Comparison of ENCODE assay signal across 1 cellular context in the genomic region with DNA sequence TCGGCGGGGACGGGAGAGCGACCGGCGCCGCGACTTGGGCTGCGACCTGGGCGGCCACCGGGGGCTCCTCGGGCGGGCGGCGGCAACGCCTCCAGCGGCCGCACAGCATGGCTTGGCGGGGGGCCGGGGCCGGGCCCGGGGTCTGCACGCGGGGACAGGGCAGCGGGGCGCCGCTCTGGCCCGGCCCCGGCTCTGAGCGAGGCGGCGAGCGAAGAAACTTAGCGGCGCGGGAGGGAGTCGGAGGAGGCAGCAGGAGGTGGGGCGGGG.
TF ChIP-seq lines count a peak whose summit lies in the region.

Gene PLCD3, minus strand, starts transcription at position 214 of the 267 bp plus-strand sequence. Its CDS starts 105 bp downstream, at position 109.

TF ChIP-seq in PFSK-1, 5 proteins besides CTCF, POLR2A, EP300 and RAD21:
- TF ChIP-seq, protein P1, sequence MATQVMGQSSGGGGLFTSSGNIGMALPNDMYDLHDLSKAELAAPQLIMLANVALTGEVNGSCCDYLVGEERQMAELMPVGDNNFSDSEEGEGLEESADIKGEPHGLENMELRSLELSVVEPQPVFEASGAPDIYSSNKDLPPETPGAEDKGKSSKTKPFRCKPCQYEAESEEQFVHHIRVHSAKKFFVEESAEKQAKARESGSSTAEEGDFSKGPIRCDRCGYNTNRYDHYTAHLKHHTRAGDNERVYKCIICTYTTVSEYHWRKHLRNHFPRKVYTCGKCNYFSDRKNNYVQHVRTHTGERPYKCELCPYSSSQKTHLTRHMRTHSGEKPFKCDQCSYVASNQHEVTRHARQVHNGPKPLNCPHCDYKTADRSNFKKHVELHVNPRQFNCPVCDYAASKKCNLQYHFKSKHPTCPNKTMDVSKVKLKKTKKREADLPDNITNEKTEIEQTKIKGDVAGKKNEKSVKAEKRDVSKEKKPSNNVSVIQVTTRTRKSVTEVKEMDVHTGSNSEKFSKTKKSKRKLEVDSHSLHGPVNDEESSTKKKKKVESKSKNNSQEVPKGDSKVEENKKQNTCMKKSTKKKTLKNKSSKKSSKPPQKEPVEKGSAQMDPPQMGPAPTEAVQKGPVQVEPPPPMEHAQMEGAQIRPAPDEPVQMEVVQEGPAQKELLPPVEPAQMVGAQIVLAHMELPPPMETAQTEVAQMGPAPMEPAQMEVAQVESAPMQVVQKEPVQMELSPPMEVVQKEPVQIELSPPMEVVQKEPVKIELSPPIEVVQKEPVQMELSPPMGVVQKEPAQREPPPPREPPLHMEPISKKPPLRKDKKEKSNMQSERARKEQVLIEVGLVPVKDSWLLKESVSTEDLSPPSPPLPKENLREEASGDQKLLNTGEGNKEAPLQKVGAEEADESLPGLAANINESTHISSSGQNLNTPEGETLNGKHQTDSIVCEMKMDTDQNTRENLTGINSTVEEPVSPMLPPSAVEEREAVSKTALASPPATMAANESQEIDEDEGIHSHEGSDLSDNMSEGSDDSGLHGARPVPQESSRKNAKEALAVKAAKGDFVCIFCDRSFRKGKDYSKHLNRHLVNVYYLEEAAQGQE (IDR thresholded peaks at IDR 0.05; ENCODE audit: insufficient read depth in 1 of 2, low read depth in 2 of 2, low read length in 2 of 2), result 0 out of 4 replicates have a peak, but pooled peaks of 1 of the 2 experiments have one; percentile 14
- TF ChIP-seq POLR2AphosphoS5 (IDR thresholded peaks at IDR 0.05; ENCODE audit: low read depth, low read length), result 0 out of 2 replicates have a peak, but pooled peaks have one; percentile 52
- TF ChIP-seq FOXP2 (optimal IDR thresholded peaks at IDR 0.05; ENCODE audit: borderline replicate concordance, extremely low read depth, extremely low read length, insufficient read depth), result no peak
- TF ChIP-seq TAF1 (IDR thresholded peaks at IDR 0.05; ENCODE audit: borderline replicate concordance, insufficient read depth, low read length), result 0 out of 2 replicates have a peak, but pooled peaks have one; percentile 24
- TF ChIP-seq SIN3A (IDR thresholded peaks at IDR 0.05; ENCODE audit: borderline replicate concordance, insufficient read depth, low read length), result no peak
